19 cellular contexts compared by ENCODE assay signal in genomic region chr14:86003998-86004397, GRCh38.
A peak's percentile ranks its signal among the peaks of the same experiment; 100 is the strongest.
DNase-seq lines count a peak whose midpoint lies in the region; ATAC-seq and TF ChIP-seq lines count a peak whose summit lies in the region.
"Had no signal": no experiment of that assay in that cellular context is flagged by ENCODE, and none has a peak within 500 bp of the region (broad histone marks: within the 10 kb centered on the region; RNA-seq: fewer than 3 reads in every experiment).

No MANE protein-coding gene starts in this region.

- H3K27me3 ChIP-seq in adipocyte (replicated peaks; ENCODE audit: control insufficient read depth, insufficient read depth, low read length) (no peaks in the 10 kb centered on the region), colonic mucosa (no peaks in the 10 kb centered on the region), right cardiac atrium (ENCODE audit: control insufficient read depth, insufficient read depth) (no peaks in the 10 kb centered on the region)
- H3K27me3 ChIP-seq: BE2C, tibial artery had no signal

- WGBS in right cardiac atrium, result 84% methylated on average over 3 of the region's 3 CpGs

- H3K4me1 ChIP-seq in adipocyte (ENCODE audit: control insufficient read depth, insufficient read depth, low read length) (peaks cover 10% of the 10 kb centered on the region), colonic mucosa (no peaks in the 10 kb centered on the region), right cardiac atrium (ENCODE audit: control insufficient read depth, insufficient read depth, low read length) (no peaks in the 10 kb centered on the region)
- H3K4me1 ChIP-seq: BE2C, tibial artery had no signal

- DNase-seq in ELR (ENCODE audit: low read depth), result peak; percentile 27
- DNase-seq in adipocyte (ENCODE audit: low read depth), result peak; percentile 60
- DNase-seq in kidney tubule cell (ENCODE audit: low spot score), result peak; percentile 11
- DNase-seq in colonic mucosa, result no peak
- DNase-seq in erythroblast (lab: John Stamatoyannopoulos, UW), result no peak
- no peak for DNase-seq in Right ventricle myocardium inferior (ENCODE audit: missing footprints)
- no peak for DNase-seq in right cardiac atrium
- DNase-seq: activated naive CD4-positive, alpha-beta T cell treated with anti-CD3 and anti-CD28 coated beads, Interleukin-2, amount 10 ng/mL, durations not matched to agents 7 days and 5 days; BE2C; DMS153; left colon; NCI-H1694 treated with DMSO at 0.1 percent for 48 hours; NCI-H446; occipital lobe; SHP77 treated with DMSO at 0.1 percent for 48 hours; small intestine; T-helper 17 cell; tibial artery had no signal

- H3K9ac ChIP-seq in adipocyte (ENCODE audit: low read length), result no peak overlapping the region
- H3K9ac ChIP-seq in colonic mucosa (ENCODE audit: low read depth in 2 of 2, low read length in 2 of 2), result no peak overlapping the region

- ATAC-seq in HG02759 (IDR thresholded peaks at IDR 0.05; ENCODE audit: unreplicated experiment), result peak; percentile 52
- ATAC-seq in Right ventricle myocardium inferior, result no peak
- no peak for ATAC-seq in right cardiac atrium
- ATAC-seq: left colon, T-helper 17 cell had no signal

- intact Hi-C loops in colonic mucosa (cut with DNase I) (no loop called here), Right ventricle myocardium inferior (cut with DNase I) (no loop called here), right cardiac atrium (cut with DNase I) (no loop called here)

- H3K4me3 ChIP-seq in adipocyte (ENCODE audit: low read length) (no peak overlapping the region), colonic mucosa (no peak overlapping the region), right cardiac atrium (ENCODE audit: low read length) (no peak overlapping the region)
- H3K4me3 ChIP-seq: tibial artery had no signal

- H3K27ac ChIP-seq in colonic mucosa (no peak overlapping the region), right cardiac atrium (ENCODE audit: low read length) (no peak overlapping the region)
- H3K27ac ChIP-seq: tibial artery had no signal

- H3K9me3 ChIP-seq in adipocyte (ENCODE audit: control insufficient read depth, low read length), result no peaks in the 10 kb centered on the region
- H3K9me3 ChIP-seq in colonic mucosa, result no peaks in the 10 kb centered on the region
- H3K9me3 ChIP-seq in right cardiac atrium (ENCODE audit: control insufficient read depth, low read length), result no peaks in the 10 kb centered on the region
- H3K9me3 ChIP-seq: BE2C, tibial artery had no signal

- no peak for TF ChIP-seq CTCF in colonic mucosa (IDR thresholded peaks at IDR 0.05)

- TF ChIP-seq POLR2A in erythroblast (IDR thresholded peaks at IDR 0.05; ENCODE audit: low read length), result no peak

- H3K36me3 ChIP-seq in adipocyte (ENCODE audit: control insufficient read depth, insufficient read depth, low read length, severe bottlenecking) (no peaks in the 10 kb centered on the region), colonic mucosa (no peaks in the 10 kb centered on the region)
- H3K36me3 ChIP-seq: BE2C, tibial artery had no signal

Comparison
In these comparisons a context has a peak if more than half of its experiments do, and no peak if none do; other contexts are left out.
1. DNase-seq: peak in ELR (single experiment), adipocyte (single experiment) and kidney tubule cell (single experiment); none in colonic mucosa (single experiment), erythroblast (0 of 2), Right ventricle myocardium inferior (single experiment) and right cardiac atrium (0 of 3).